ENCODE assay signal across 9 cellular contexts in genomic region chr12:68175566-68176033, GRCh38.
DNase-seq lines count a peak whose midpoint lies in the region; ATAC-seq lines count a peak whose summit lies in the region.
"Had no signal": no experiment of that assay in that cellular context is flagged by ENCODE, and none has a peak within 500 bp of the region (broad histone marks: within the 10 kb centered on the region; RNA-seq: fewer than 3 reads in every experiment).

No MANE protein-coding gene starts in this region.

- DNase-seq in NCI-H510A treated with DMSO at 0.1 percent for 48 hours (lab: John Stamatoyannopoulos, UW) (peak; percentile 58), NCI-H510A (lab: John Stamatoyannopoulos, UW) (no peak), activated T-helper 1 cell treated with Interleukin-2 at 50 U/mL for 16 hours (ENCODE audit: low read depth) (peak; percentile 24), DMS153 (lab: John Stamatoyannopoulos, UW) (no peak), NCI-H2171 treated with DMSO at 0.1 percent for 48 hours (lab: John Stamatoyannopoulos, UW) (no peak), GM03348 (ENCODE audit: low spot score) (no peak)
- peak; percentile 18 to 65 for DNase-seq in stimulated activated CD4-positive, alpha-beta T cell treated with anti-CD3 and anti-CD28 coated beads, Interleukin-4, amount 100 ng/mL, for 4 hours

- peak; percentile 92 for ATAC-seq in HG03460 (IDR thresholded peaks at IDR 0.05; ENCODE audit: unreplicated experiment)
- ATAC-seq: A549 had no signal

Comparison
In these comparisons a context has a peak if more than half of its experiments do, and no peak if none do; other contexts are left out.
1. DNase-seq: peak in NCI-H510A treated with DMSO at 0.1 percent for 48 hours (single experiment), activated T-helper 1 cell treated with Interleukin-2 at 50 U/mL for 16 hours (single experiment) and stimulated activated CD4-positive, alpha-beta T cell treated with anti-CD3 and anti-CD28 coated beads, Interleukin-4, amount 100 ng/mL, for 4 hours (2 of 2); none in NCI-H510A (single experiment), DMS153 (single experiment), NCI-H2171 treated with DMSO at 0.1 percent for 48 hours (single experiment) and GM03348 (single experiment).